8 cellular contexts compared by ENCODE assay signal in genomic region chr22:21726650-21727049, GRCh38.
DNase-seq lines count a peak whose midpoint lies in the region; ATAC-seq, FAIRE-seq and TF ChIP-seq lines count a peak whose summit lies in the region.

No MANE protein-coding gene starts in this region.

- no peak overlapping the region for H3K4me3 Mint-ChIP-seq in stimulated activated naive B cell treated with anti-CD40 and anti-IgM and Interleukin-4, amounts not matched to agents 10 μg/mL and 1 μg/mL and 100 μg/mL, for 72 hours

- DNase-seq in AG08396 (ENCODE audit: low spot score) (peak; percentile 11), GM18507 (ENCODE audit: extremely low spot score, insufficient read length, low read depth) (no peak), RPMI8226 (peak; percentile 49), epithelial cell of esophagus (ENCODE audit: low read depth) (peak; percentile 52), GM19239 (ENCODE audit: insufficient read length, low spot score) (no peak)
- peak; percentile 33 for DNase-seq in stimulated activated naive B cell treated with anti-CD40 and anti-IgM and Interleukin-4, amounts not matched to agents 10 μg/mL and 1 μg/mL and 100 μg/mL, for 72 hours

- no peaks in the 10 kb centered on the region for H3K9me3 Mint-ChIP-seq in stimulated activated naive B cell treated with anti-CD40 and anti-IgM and Interleukin-4, amounts not matched to agents 10 μg/mL and 1 μg/mL and 100 μg/mL, for 72 hours

- H3K4me1 Mint-ChIP-seq in stimulated activated naive B cell treated with anti-CD40 and anti-IgM and Interleukin-4, amounts not matched to agents 10 μg/mL and 1 μg/mL and 100 μg/mL, for 72 hours = peaks cover 19 to 38% of the 10 kb centered on the region in 2 donors

- H3K4me3 ChIP-seq in epithelial cell of esophagus (ENCODE audit: low read length) = no peak overlapping the region

- peaks cover 0 to 1% of the 10 kb centered on the region in 2 donors for H3K36me3 Mint-ChIP-seq in stimulated activated naive B cell treated with anti-CD40 and anti-IgM and Interleukin-4, amounts not matched to agents 10 μg/mL and 1 μg/mL and 100 μg/mL, for 72 hours

- H3K27ac Mint-ChIP-seq in stimulated activated naive B cell treated with anti-CD40 and anti-IgM and Interleukin-4, amounts not matched to agents 10 μg/mL and 1 μg/mL and 100 μg/mL, for 72 hours = no peak overlapping the region

- FAIRE-seq in GM18507 (lab: Jason Lieb, UNC) (peak; percentile 78), GM19239 (lab: Jason Lieb, UNC) (no peak)

- peak; percentile 58 for TF ChIP-seq CTCF in epithelial cell of esophagus (IDR thresholded peaks at IDR 0.05; ENCODE audit: insufficient read depth, low read depth, low read length, missing control alignments)

- H3K27me3 Mint-ChIP-seq in stimulated activated naive B cell treated with anti-CD40 and anti-IgM and Interleukin-4, amounts not matched to agents 10 μg/mL and 1 μg/mL and 100 μg/mL, for 72 hours = no peaks in the 10 kb centered on the region

- peak; percentile 96 to 99 for ATAC-seq in stimulated activated naive B cell treated with anti-CD40 and anti-IgM and Interleukin-4, amounts not matched to agents 10 μg/mL and 1 μg/mL and 100 μg/mL, for 72 hours (replicated peaks)
- no peak for ATAC-seq in GM18502 (IDR thresholded peaks at IDR 0.05; ENCODE audit: poor library complexity, unreplicated experiment)
- no peak for ATAC-seq in GM21619 (IDR thresholded peaks at IDR 0.05; ENCODE audit: unreplicated experiment)

Comparison
In these comparisons a context has a peak if more than half of its experiments do, and no peak if none do; other contexts are left out.
1. DNase-seq: peak in AG08396 (single experiment), RPMI8226 (single experiment), epithelial cell of esophagus (single experiment) and stimulated activated naive B cell treated with anti-CD40 and anti-IgM and Interleukin-4, amounts not matched to agents 10 μg/mL and 1 μg/mL and 100 μg/mL, for 72 hours (single experiment); none in GM18507 (single experiment) and GM19239 (single experiment).
2. ATAC-seq: peak in stimulated activated naive B cell treated with anti-CD40 and anti-IgM and Interleukin-4, amounts not matched to agents 10 μg/mL and 1 μg/mL and 100 μg/mL, for 72 hours (2 of 2); none in GM18502 (single experiment) and GM21619 (single experiment).